8 cellular contexts compared by ENCODE assay signal in genomic region chr7:144835668-144836544, GRCh38. TPM values are rescaled to one million over a fixed set of nuclear protein-coding genes. Genes with fewer than 3 reads are reported as not detected.
A peak's percentile ranks its signal among the peaks of the same experiment; 100 is the strongest.
DNase-seq lines count a peak whose midpoint lies in the region; ATAC-seq and TF ChIP-seq lines count a peak whose summit lies in the region.

Gene TPK1 (minus strand): TSS chr7:144836053. CDS start chr7:144835602, 451 bp downstream.

- no peaks in the 10 kb centered on the region for H3K27me3 Mint-ChIP-seq in T-cell

- H3K27me3 ChIP-seq in trophoblast cell (ENCODE audit: insufficient read depth, low read length) (no peaks in the 10 kb centered on the region), transverse colon (no peaks in the 10 kb centered on the region)

- TF ChIP-seq CTCF in GM12875 (IDR thresholded peaks at IDR 0.05; ENCODE audit: borderline replicate concordance, insufficient read depth, low read depth, low read length) (no peak), transverse colon (IDR thresholded peaks at IDR 0.05) (no peak)

- peak within 1 kb of the TSS; percentile 53 for H4K91ac ChIP-seq in trophoblast cell (ENCODE audit: low read depth, low read length)

- peaks cover 6 to 15% (median 10%) of the 10 kb centered on the region in 3 donors for H3K9me3 Mint-ChIP-seq in T-cell

- H3K23ac ChIP-seq in trophoblast cell (ENCODE audit: low read length), result no peak within 1 kb of the TSS

- H3K18ac ChIP-seq in trophoblast cell (ENCODE audit: low read length), result peak within 1 kb of the TSS; percentile 49

- ATAC-seq in HG02642 (IDR thresholded peaks at IDR 0.05; ENCODE audit: poor library complexity, unreplicated experiment), result peak; percentile 90
- peak; percentile 84 to 91 (median 87) for ATAC-seq in T-cell (replicated peaks in 1 of 4)

- peaks cover 38 to 53% (median 45%) of the 10 kb centered on the region in 3 donors for H3K4me1 Mint-ChIP-seq in T-cell

- H3K79me2 ChIP-seq in trophoblast cell (ENCODE audit: control insufficient read depth, insufficient read depth, low read length, poor library complexity), result peaks cover 1% of the 10 kb centered on the region

- peak within 1 kb of the TSS; percentile 3 for H2BK120ac ChIP-seq in trophoblast cell (ENCODE audit: insufficient read depth, low read length, poor library complexity)

- peak within 1 kb of the TSS; percentile 93 to 98 (median 95) for H3K4me3 Mint-ChIP-seq in T-cell

- H3K9ac ChIP-seq in trophoblast cell (ENCODE audit: low read length), result peak within 1 kb of the TSS; percentile 2

- H3K27ac Mint-ChIP-seq in T-cell, result peak within 1 kb of the TSS; percentile 100

- H3K4me1 ChIP-seq in trophoblast cell (ENCODE audit: control insufficient read depth in 1 of 2, insufficient read depth in 2 of 2, low read length in 2 of 2), result no peaks in the 10 kb centered on the region
- H3K4me1 ChIP-seq in transverse colon, result peaks cover 7 to 24% (median 14%) of the 10 kb centered on the region in 4 donors

- peak within 1 kb of the TSS; percentile 45 for H3K14ac ChIP-seq in trophoblast cell (ENCODE audit: low read length)

- in situ Hi-C loops in transverse colon (cut with MboI; ENCODE audit: low pct_ligation_motif_present in 1 of 4, low pct_unique_long_range_greater_than_20kb in 1 of 4, low sequenced_read_pairs in 3 of 4), result no loop called here

- H3K36me3 ChIP-seq in trophoblast cell (ENCODE audit: control insufficient read depth in 1 of 2, insufficient read depth in 2 of 2, low read length in 2 of 2) (no peaks in the 10 kb centered on the region), transverse colon (no peaks in the 10 kb centered on the region)

- TF ChIP-seq EP300 in transverse colon (IDR thresholded peaks at IDR 0.05; ENCODE audit: low read depth), result peak; percentile 51

- H3K9me3 ChIP-seq in trophoblast cell (ENCODE audit: insufficient read depth, low read depth, low read length) (no peaks in the 10 kb centered on the region), transverse colon (no peaks in the 10 kb centered on the region)

- POLR2A ChIA-PET in T-cell (lab: Charles Lee), result interaction anchor here (0.6 to 3.0 kb wide), 12 partner anchors 10 to 89 kb away, joined by 3 to 31 read pairs (median 4); no protein-coding TSS in a partner anchor

- no peak within 1 kb of the TSS for H2BK12ac ChIP-seq in trophoblast cell (ENCODE audit: low read length)

- peak within 1 kb of the TSS; percentile 85 for H3K4me3 ChIP-seq in GM12875 (ENCODE audit: low read depth, low read length)
- H3K4me3 ChIP-seq in trophoblast cell (ENCODE audit: low read depth, low read length), result peak within 1 kb of the TSS; percentile 77
- H3K4me3 ChIP-seq in transverse colon, result peak within 1 kb of the TSS; percentile 80 to 92 (median 82)

- H4K12ac ChIP-seq in trophoblast cell (ENCODE audit: low read depth, low read length), result peak within 1 kb of the TSS; percentile 92

- WGBS in adipose tissue, 3 donors, result 5 to 8% (median 6%) methylated on average over 76 to 81 of the region's 81 CpGs
- WGBS in trophoblast cell (ENCODE audit: extremely low coverage, insufficient coverage, insufficient read length), result no CpG with 5 or more reads among the region's 81 CpGs
- 0 to 7% methylated on average over 2 to 54 of the region's 81 CpGs for WGBS in transverse colon (ENCODE audit: low coverage in 1 of 2), 2 donors

- peak; percentile 89 for TF ChIP-seq POLR2A in transverse colon (IDR thresholded peaks at IDR 0.05)

- peak within 1 kb of the TSS; percentile 69 for H3K4me2 ChIP-seq in trophoblast cell (ENCODE audit: low read length)

- H3K4ac ChIP-seq in trophoblast cell (ENCODE audit: low read depth, low read length), result peak within 1 kb of the TSS; percentile 4

- peak within 1 kb of the TSS; percentile 97 for H4K8ac ChIP-seq in trophoblast cell (ENCODE audit: low read depth, low read length)

- intact Hi-C loops in cardiac septum (cut with DNase I), result loop anchor here (10.0 kb wide), 1 partner anchor 101 kb away; no protein-coding TSS in a partner anchor
- intact Hi-C loops in transverse colon (cut with DNase I; ENCODE audit: low total_unique reads), result no loop called here

- H2BK5ac ChIP-seq in trophoblast cell (ENCODE audit: low read depth, low read length, poor library complexity), result peak within 1 kb of the TSS; percentile 25

- H3K27ac ChIP-seq in adipose tissue (ENCODE audit: low read depth, low read length) (peak within 1 kb of the TSS; percentile 74), trophoblast cell (ENCODE audit: low read depth, low read length) (peak within 1 kb of the TSS; percentile 19), transverse colon (peak within 1 kb of the TSS; percentile 97 to 99 (median 98))

- CTCF ChIA-PET in T-cell (lab: Charles Lee), result interaction anchor here (0.5 to 2.8 kb wide), 13 partner anchors 10 to 201 kb away, joined by 3 to 22 read pairs (median 3); no protein-coding TSS in a partner anchor

- peaks cover 4% of the 10 kb centered on the region for H3K79me1 ChIP-seq in trophoblast cell (ENCODE audit: low read length)

- peaks cover under 1% of the 10 kb centered on the region for H3K36me3 Mint-ChIP-seq in T-cell

- DNase-seq in NCI-H1105 treated with DMSO at 0.1 percent for 48 hours (lab: John Stamatoyannopoulos, UW), result peak; percentile 86
- DNase-seq in T-cell, result peak; percentile 83 to 93 (median 87)
- peak; percentile 96 for DNase-seq in cardiac septum (ENCODE audit: low spot score)
- peak; percentile 95 to 98 for DNase-seq in trophoblast cell
- peak; percentile 96 for DNase-seq in transverse colon

- no peak within 1 kb of the TSS for H2AK5ac ChIP-seq in trophoblast cell (ENCODE audit: low read length)

- peak within 1 kb of the TSS; percentile 77 for H2AFZ ChIP-seq in trophoblast cell (ENCODE audit: insufficient read depth, low read length, poor library complexity)

RNA-seq across cellular contexts. Expression of gene TPK1, which starts in this region (rescaled TPM):
- total RNA-seq in T-cell (10 to 100 TPM; 19.1 to 31.6 (median 22.0) TPM), cardiac septum (5.7 TPM), transverse colon (10 to 100 TPM in 3 of 4 donors, 1 to 10 TPM in 1; 1.4 to 17.3 (median 14.6) TPM)
- polyA plus RNA-seq in adipose tissue, result 10 to 100 TPM in 1 of 3 donors, 1 to 10 TPM in 2; 1.4 to 10.5 (median 3.0) TPM
- polyA plus RNA-seq in trophoblast cell (2013), result 2.2 and 2.4 TPM in 2 replicates

Comparison
In these comparisons a context has a peak if more than half of its experiments do, and no peak if none do; other contexts are left out.
1. Peak in every context shown above with its lines: DNase-seq, ATAC-seq, H3K4me3 ChIP-seq and H3K27ac ChIP-seq.
2. H3K27ac ChIP-seq: peak in every context shown above with its lines; median percentile 98 in transverse colon; 74 in adipose tissue; 19 in trophoblast cell.